Comparison of ENCODE assay signal across 13 cellular contexts in genomic region chr20:19275630-19276071, GRCh38.
DNase-seq lines count a peak whose midpoint lies in the region; ATAC-seq, FAIRE-seq and TF ChIP-seq lines count a peak whose summit lies in the region.
"Had no signal": no experiment of that assay in that cellular context is flagged by ENCODE, and none has a peak within 500 bp of the region (broad histone marks: within the 10 kb centered on the region; RNA-seq: fewer than 3 reads in every experiment).

No MANE protein-coding gene starts in this region.

- H3K4me1 Mint-ChIP-seq in mesothelial cell of epicardium: peaks cover 16% of the 10 kb centered on the region
- H3K4me1 Mint-ChIP-seq in progenitor cell of endocrine pancreas (ENCODE audit: low read depth): peaks cover 16% of the 10 kb centered on the region

- CTCF ChIA-PET in H1 (lab: Charles Lee; ENCODE audit: partially characterized antibody): interaction anchor here (1.2 kb wide), 2 partner anchors 69 kb away, joined by 3 to 4 read pairs; no protein-coding TSS in a partner anchor

- H3K4me3 Mint-ChIP-seq in mesothelial cell of epicardium: no peak overlapping the region
- H3K4me3 Mint-ChIP-seq in progenitor cell of endocrine pancreas (ENCODE audit: low read depth): no peak overlapping the region

- H3K27ac Mint-ChIP-seq in mesothelial cell of epicardium (peak overlapping the region; percentile 79), progenitor cell of endocrine pancreas (no peak overlapping the region)

- H2BK20ac ChIP-seq in H1 (ENCODE audit: low read length): no peak overlapping the region

- no peak overlapping the region for H3K23ac ChIP-seq in H1 (ENCODE audit: insufficient read length)

- no peak overlapping the region for H3K18ac ChIP-seq in H1 (ENCODE audit: extremely low read depth, low read length)

- TF ChIP-seq POLR2A in H1 (IDR thresholded peaks at IDR 0.05; ENCODE audit: control extremely low read depth in 1 of 2, low read depth in 2 of 2, low read length in 2 of 2): no peak

- no peak overlapping the region for H3K14ac ChIP-seq in H1 (ENCODE audit: insufficient read length)

- H3K9ac ChIP-seq in H1 (replicated peaks in 1 of 4; ENCODE audit: extremely low read depth in 1 of 4, low read depth in 3 of 4, low read length in 3 of 4): no peak overlapping the region

- H2BK15ac ChIP-seq in H1 (ENCODE audit: low read length): no peak overlapping the region

- no peak overlapping the region for H2BK120ac ChIP-seq in H1 (replicated peaks; ENCODE audit: low read depth, low read length)

- FAIRE-seq in H1 (lab: Jason Lieb, UNC): no peak
- FAIRE-seq: GM12891, TTC549 had no signal

- no peak overlapping the region for H3K4me2 ChIP-seq in H1 (ENCODE audit: insufficient read depth in 1 of 2, low read depth in 2 of 2, low read length in 2 of 2)

- no peak overlapping the region for H4K91ac ChIP-seq in H1 (replicated peaks; ENCODE audit: insufficient read length, low read length)

- TF ChIP-seq CTCF in H1 (IDR thresholded peaks at IDR 0.05; ENCODE audit: control extremely low read depth in 1 of 3, insufficient read depth in 1 of 3, low read depth in 1 of 3, low read length in 3 of 3): no peak
- no peak for TF ChIP-seq CTCF in mesothelial cell of epicardium (IDR thresholded peaks at IDR 0.05; ENCODE audit: unreplicated experiment)
- TF ChIP-seq CTCF in progenitor cell of endocrine pancreas (IDR thresholded peaks at IDR 0.05; ENCODE audit: unreplicated experiment): no peak

- no peak for ATAC-seq in HG03025 (IDR thresholded peaks at IDR 0.05; ENCODE audit: low FRiP score, unreplicated experiment)

- H3K4me1 ChIP-seq in H1 (replicated peaks in 1 of 4; ENCODE audit: control insufficient read depth in 3 of 4, insufficient read depth in 4 of 4, low read length in 3 of 4): no peaks in the 10 kb centered on the region

- H3K23me2 ChIP-seq in H1 (ENCODE audit: low read depth, low read length): no peaks in the 10 kb centered on the region

- H3K27ac ChIP-seq in H1 (ENCODE audit: low read depth, low read length): no peak overlapping the region

- H3K56ac ChIP-seq in H1 (replicated peaks; ENCODE audit: insufficient read length, low read depth, low read length): no peak overlapping the region

- H3K4ac ChIP-seq in H1 (replicated peaks; ENCODE audit: insufficient read length, low read depth, low read length): no peak overlapping the region

- no peak overlapping the region for H2BK12ac ChIP-seq in H1 (ENCODE audit: low read depth, low read length)

- no peak overlapping the region for H4K5ac ChIP-seq in H1 (ENCODE audit: insufficient read length, low read depth, low read length)

- H3K36me3 Mint-ChIP-seq in mesothelial cell of epicardium (no peaks in the 10 kb centered on the region), progenitor cell of endocrine pancreas (ENCODE audit: insufficient read depth) (no peaks in the 10 kb centered on the region)

- H3K9me3 ChIP-seq in H1 (ENCODE audit: insufficient read depth in 2 of 2, low read depth in 1 of 2, low read length in 1 of 2): no peaks in the 10 kb centered on the region

- no peaks in the 10 kb centered on the region for H3K79me2 ChIP-seq in H1 (ENCODE audit: control insufficient read depth in 1 of 2, insufficient read depth in 2 of 2, low read length in 2 of 2)

- no peak overlapping the region for H2BK5ac ChIP-seq in H1 (ENCODE audit: low read depth, low read length)

- H4K20me1 ChIP-seq in H1 (replicated peaks in 1 of 2; ENCODE audit: control insufficient read depth in 1 of 2, insufficient read depth in 2 of 2, low read length in 2 of 2): no peaks in the 10 kb centered on the region

- no peak for TF ChIP-seq RAD21 in H1 (IDR thresholded peaks at IDR 0.05 in 1 of 2, conservative IDR thresholded peaks at IDR 0.05 in 1 of 2; ENCODE audit: low read depth in 2 of 2, low read length in 2 of 2)

- POLR2A ChIA-PET in H1 (lab: Charles Lee; ENCODE audit: partially characterized antibody): no interaction called here

- H2AFZ ChIP-seq in H1 (ENCODE audit: low read length): no peak overlapping the region

- H3K27me3 Mint-ChIP-seq in mesothelial cell of epicardium (ENCODE audit: low read depth) (peaks cover 25% of the 10 kb centered on the region), progenitor cell of endocrine pancreas (no peaks in the 10 kb centered on the region)

- no peaks in the 10 kb centered on the region for H3K36me3 ChIP-seq in H1 (ENCODE audit: control insufficient read depth in 2 of 4, insufficient read depth in 4 of 4, low read length in 3 of 4)

- 90% methylated on average over 7 of the region's 7 CpGs; no CpG with 5 or more reads in 1 of the 2 experiments for whole genome bisulfite sequencing in H1 (ENCODE audit: extremely low coverage in 1 of 2, insufficient coverage in 1 of 2, insufficient read length in 1 of 2, insufficient replicate concordance in 2 of 2, low coverage in 1 of 2, low lambda C conversion rate in 2 of 2, missing lambda C conversion rate in 1 of 2), 2 experiments

- H3K9me3 Mint-ChIP-seq in mesothelial cell of epicardium (no peaks in the 10 kb centered on the region), progenitor cell of endocrine pancreas (ENCODE audit: low read depth) (no peaks in the 10 kb centered on the region)

- H3K27me3 ChIP-seq in H1 (replicated peaks in 1 of 4; ENCODE audit: control insufficient read depth in 3 of 4, extremely low read depth in 1 of 4, insufficient read depth in 3 of 4, low read length in 3 of 4): no peaks in the 10 kb centered on the region

- no peak overlapping the region for H3K4me3 ChIP-seq in H1 (ENCODE audit: extremely low read depth in 1 of 4, insufficient read depth in 2 of 4, low read depth in 3 of 4, low read length in 4 of 4)

- no peak overlapping the region for H2AK5ac ChIP-seq in H1 (ENCODE audit: low read depth, low read length)

- TF ChIP-seq EP300 in H1 (IDR thresholded peaks at IDR 0.05; ENCODE audit: borderline replicate concordance in 1 of 2, low read depth in 2 of 2, low read length in 2 of 2): no peak

- peak in 2 of 3 experiments; percentile 3 to 27 for DNase-seq in NCI-H1417 (lab: John Stamatoyannopoulos, UW)
- no peak for DNase-seq in NCI-H1417 treated with DMSO at 0.1 percent for 48 hours (lab: John Stamatoyannopoulos, UW)
- DNase-seq in H1 (ENCODE audit: low read depth in 1 of 2, low spot score in 2 of 2): no peak
- DNase-seq in mesothelial cell of epicardium (ENCODE audit: low spot score in 2 of 2, unreplicated experiment in 2 of 2): peak in 1 of 2 experiments; percentile 53
- peak; percentile 83 for DNase-seq in ureter (ENCODE audit: low spot score)
- DNase-seq in progenitor cell of endocrine pancreas (ENCODE audit: low spot score, unreplicated experiment): no peak
- no peak for DNase-seq in dermis blood vessel endothelial cell
- DNase-seq: 8988T; NCI-H1930; stimulated activated CD4-positive, alpha-beta T cell treated with anti-CD3 and anti-CD28 coated beads, Interleukin-2, amount 100 ng/mL, for 48 hours had no signal

- no peaks in the 10 kb centered on the region for H3K79me1 ChIP-seq in H1 (ENCODE audit: low read depth, low read length)

- peak overlapping the region; percentile 31; the same call in 1 of the 2 replicates for H4K8ac ChIP-seq in H1 (ENCODE audit: extremely low read depth, insufficient read depth, low read length)

TF ChIP-seq in H1, 55 proteins besides CTCF, POLR2A, EP300 and RAD21:
- TF ChIP-seq HDAC2 (IDR thresholded peaks at IDR 0.05; ENCODE audit: borderline replicate concordance in 1 of 2, low read depth in 2 of 2, low read length in 2 of 2) (no peak), EGR1 (IDR thresholded peaks at IDR 0.05; ENCODE audit: borderline replicate concordance, low read depth, low read length) (no peak), RXRA (IDR thresholded peaks at IDR 0.05; ENCODE audit: insufficient read depth, low read depth, low read length) (no peak), CEBPB (IDR thresholded peaks at IDR 0.05; ENCODE audit: low read depth, low read length) (no peak), RFX5 (IDR thresholded peaks at IDR 0.05; ENCODE audit: borderline replicate concordance, low read depth, low read length) (no peak), POU5F1 (IDR thresholded peaks at IDR 0.05; ENCODE audit: low read depth, low read length) (no peak), CTBP2 (IDR thresholded peaks at IDR 0.05; ENCODE audit: borderline replicate concordance, insufficient read depth, insufficient read length, low read length) (no peak), HDAC6 (IDR thresholded peaks at IDR 0.05; ENCODE audit: low read depth, low read length) (no peak), SP4 (IDR thresholded peaks at IDR 0.05; ENCODE audit: low read length) (no peak), NRF1 (IDR thresholded peaks at IDR 0.05; ENCODE audit: low read depth, low read length) (no peak), RBBP5 (IDR thresholded peaks at IDR 0.05; ENCODE audit: borderline replicate concordance, low read depth, low read length) (no peak), SP2 (IDR thresholded peaks at IDR 0.05; ENCODE audit: low read length) (no peak), JUND (IDR thresholded peaks at IDR 0.05; ENCODE audit: low read length) (no peak), SIRT6 (IDR thresholded peaks at IDR 0.05; ENCODE audit: low read length) (no peak), KDM5A (IDR thresholded peaks at IDR 0.05; ENCODE audit: low read length) (no peak), TCF12 (IDR thresholded peaks at IDR 0.05; ENCODE audit: low read depth, low read length) (no peak), TAF1 (IDR thresholded peaks at IDR 0.05; ENCODE audit: low read depth, low read length) (no peak), GTF2F1 (IDR thresholded peaks at IDR 0.05; ENCODE audit: borderline replicate concordance, low read depth, low read length) (no peak)

Comparison
In these comparisons a context has a peak if more than half of its experiments do, and no peak if none do; other contexts are left out.
1. DNase-seq: peak in NCI-H1417 (2 of 3) and ureter (single experiment); none in NCI-H1417 treated with DMSO at 0.1 percent for 48 hours (single experiment), H1 (0 of 2), progenitor cell of endocrine pancreas (single experiment) and dermis blood vessel endothelial cell (single experiment).